In the genomic region with DNA sequence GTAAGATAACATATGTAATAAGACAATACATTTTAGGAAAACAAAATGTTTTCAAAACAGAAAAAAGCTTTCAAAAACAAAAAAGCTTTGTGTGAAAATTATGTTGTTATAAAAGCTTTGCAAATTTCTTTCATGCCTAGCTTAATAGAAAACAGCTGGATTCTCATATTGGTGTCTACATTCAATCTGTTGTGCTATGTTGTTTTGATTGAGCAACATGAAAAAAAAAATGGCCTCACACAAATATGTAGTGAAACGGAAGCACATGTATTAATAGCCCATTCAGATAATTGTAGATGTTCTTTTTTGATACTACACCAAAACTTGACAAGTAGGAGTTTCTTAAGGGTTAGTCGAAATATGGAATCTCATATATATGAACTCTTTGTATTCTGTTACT, we compare ENCODE assay signal across 27 cellular contexts.
A peak's percentile ranks its signal among the peaks of the same experiment; 100 is the strongest.
DNase-seq lines count a peak whose midpoint lies in the region; ATAC-seq and TF ChIP-seq lines count a peak whose summit lies in the region.
"Had no signal": no experiment of that assay in that cellular context is flagged by ENCODE, and none has a peak within 500 bp of the region (broad histone marks: within the 10 kb centered on the region; RNA-seq: fewer than 3 reads in every experiment).

No MANE protein-coding gene starts in this region.

- peaks cover 99% of the 10 kb centered on the region for H3K79me2 ChIP-seq in Karpas-422 (ENCODE audit: low read length)

- peaks cover 46 to 66% of the 10 kb centered on the region in 2 donors for H3K4me1 Mint-ChIP-seq in natural killer cell treated with Interleukin-12 subunit alpha and Interleukin-12 subunit beta and Interleukin-15 and Interleukin-18, amount 100 ng/mL, for 72 hours (ENCODE audit: low read depth in 2 of 2)
- H3K4me1 Mint-ChIP-seq in natural killer cell, result peaks cover 45 to 54% of the 10 kb centered on the region in 2 donors

- no peak overlapping the region for H2AFZ ChIP-seq in Karpas-422 (ENCODE audit: low read length)

- no peaks in the 10 kb centered on the region for H3K9me3 Mint-ChIP-seq in natural killer cell treated with Interleukin-12 subunit alpha and Interleukin-12 subunit beta and Interleukin-15 and Interleukin-18, amount 100 ng/mL, for 72 hours
- no peaks in the 10 kb centered on the region for H3K9me3 Mint-ChIP-seq in natural killer cell
- H3K9me3 Mint-ChIP-seq: activated naive CD4-positive, alpha-beta T cell treated with anti-CD3 and anti-CD28 coated beads for 36 hours; CD4-positive, alpha-beta memory T cell; naive B cell; T-helper 2 cell treated with Interferon-gamma antibody and Interleukin-4, amounts not matched to agents 5 μg/mL and 100 μg/mL, for 36 hours had no signal

- no peaks in the 10 kb centered on the region for H3K9me2 ChIP-seq in Karpas-422 (replicated peaks; ENCODE audit: insufficient read depth, low read length)

- no peak for TF ChIP-seq CTCF in natural killer cell (IDR thresholded peaks at IDR 0.05)

- peak overlapping the region; percentile 7 for H3K4me3 Mint-ChIP-seq in natural killer cell treated with Interleukin-12 subunit alpha and Interleukin-12 subunit beta and Interleukin-15 and Interleukin-18, amount 100 ng/mL, for 72 hours
- H3K4me3 Mint-ChIP-seq in natural killer cell, result no peak overlapping the region
- H3K4me3 Mint-ChIP-seq: activated naive CD4-positive, alpha-beta T cell treated with anti-CD3 and anti-CD28 coated beads for 36 hours; CD4-positive, alpha-beta memory T cell; naive B cell had no signal

- peaks cover 20% of the 10 kb centered on the region for H3K36me3 Mint-ChIP-seq in natural killer cell treated with Interleukin-12 subunit alpha and Interleukin-12 subunit beta and Interleukin-15 and Interleukin-18, amount 100 ng/mL, for 72 hours
- no peaks in the 10 kb centered on the region for H3K36me3 Mint-ChIP-seq in natural killer cell
- H3K36me3 Mint-ChIP-seq: CD4-positive, alpha-beta memory T cell had no signal

- H3K27me3 Mint-ChIP-seq in natural killer cell treated with Interleukin-12 subunit alpha and Interleukin-12 subunit beta and Interleukin-15 and Interleukin-18, amount 100 ng/mL, for 72 hours, result no peaks in the 10 kb centered on the region
- no peaks in the 10 kb centered on the region for H3K27me3 Mint-ChIP-seq in natural killer cell (ENCODE audit: low read depth in 2 of 2)
- H3K27me3 Mint-ChIP-seq: CD4-positive, alpha-beta memory T cell; naive B cell had no signal

- H3K4me3 ChIP-seq in Karpas-422 (ENCODE audit: low read length), result no peak overlapping the region
- no peak overlapping the region for H3K4me3 ChIP-seq in subcutaneous abdominal adipose tissue (ENCODE audit: low read depth in 1 of 5, low read length in 5 of 5)
- H3K4me3 ChIP-seq: GM12878, right atrium auricular region had no signal

- no peak for DNase-seq in natural killer cell treated with Interleukin-12 subunit alpha and Interleukin-12 subunit beta and Interleukin-15 and Interleukin-18, amount 100 ng/mL, for 72 hours (ENCODE audit: low spot score)
- no peak for DNase-seq in natural killer cell
- peak; percentile 56 for DNase-seq in Karpas-422
- DNase-seq in fibroblast of gingiva (ENCODE audit: low read depth), result peak; percentile 91
- no peak for DNase-seq in RKO (ENCODE audit: low spot score)
- no peak for DNase-seq in kidney tubule cell (ENCODE audit: low spot score)
- no peak for DNase-seq in substantia nigra (lab: John Stamatoyannopoulos, UW)
- DNase-seq: activated CD4-positive, alpha-beta T cell treated with anti-CD3 and anti-CD28 coated beads, Interleukin-2, amount 50 U/mL, for 48 hours; activated naive CD4-positive, alpha-beta T cell treated with anti-CD3 and anti-CD28 coated beads for 36 hours; aorta; CD4-positive, alpha-beta memory T cell; central memory CD4-positive, alpha-beta T cell; DMS153; GF-D8; KBM-7; left colon; mesenchymal stem cell; naive B cell; NCI-H1694 treated with DMSO at 0.1 percent for 48 hours; NCI-H526; RPMI8226 had no signal

- H3K27me3 ChIP-seq in Karpas-422 (ENCODE audit: low read length), result no peaks in the 10 kb centered on the region
- no peaks in the 10 kb centered on the region for H3K27me3 ChIP-seq in subcutaneous abdominal adipose tissue (ENCODE audit: control insufficient read depth in 5 of 5, insufficient read depth in 4 of 5, low read length in 5 of 5)
- H3K27me3 ChIP-seq: right atrium auricular region had no signal

- H3K36me3 ChIP-seq in Karpas-422 (ENCODE audit: insufficient read depth, low read length), result no peaks in the 10 kb centered on the region
- no peaks in the 10 kb centered on the region for H3K36me3 ChIP-seq in subcutaneous abdominal adipose tissue (ENCODE audit: control insufficient read depth in 5 of 5, insufficient read depth in 5 of 5, low read length in 5 of 5)
- H3K36me3 ChIP-seq: right atrium auricular region had no signal

- intact Hi-C loops in natural killer cell (cut with micrococcal nuclease), result loop anchor here (10.0 kb wide), 2 partner anchors 108 to 342 kb away; no protein-coding TSS in a partner anchor

- H3K9me3 ChIP-seq in Karpas-422 (ENCODE audit: low read length), result no peaks in the 10 kb centered on the region
- no peaks in the 10 kb centered on the region for H3K9me3 ChIP-seq in subcutaneous abdominal adipose tissue (ENCODE audit: control insufficient read depth in 5 of 5, low read length in 5 of 5)
- H3K9me3 ChIP-seq: right atrium auricular region had no signal

- H4K20me1 ChIP-seq in Karpas-422 (ENCODE audit: insufficient read depth, low read depth, low read length), result no peaks in the 10 kb centered on the region

- H3K9ac ChIP-seq in Karpas-422 (ENCODE audit: low read length), result no peak overlapping the region
- H3K9ac ChIP-seq in subcutaneous abdominal adipose tissue (ENCODE audit: low read length in 5 of 5), result no peak overlapping the region

- peak overlapping the region; percentile 74 for H3K4me2 ChIP-seq in Karpas-422 (ENCODE audit: low read depth, low read length, poor library complexity, severe bottlenecking)

- H3K27ac ChIP-seq in Karpas-422 (ENCODE audit: low read length), result peak overlapping the region; percentile 90
- H3K27ac ChIP-seq in subcutaneous abdominal adipose tissue (ENCODE audit: low read depth, low read length), result peak overlapping the region; percentile 49
- no peak overlapping the region for H3K27ac ChIP-seq in substantia nigra (ENCODE audit: low read depth, low read length, poor library complexity, severe bottlenecking)
- H3K27ac ChIP-seq: epithelial cell of prostate, right atrium auricular region had no signal

- no peak for ATAC-seq in natural killer cell treated with Interleukin-12 subunit alpha and Interleukin-12 subunit beta and Interleukin-15 and Interleukin-18, amount 100 ng/mL, for 72 hours
- ATAC-seq in natural killer cell, result no peak
- ATAC-seq: GM12878, left colon, SK-N-SH treated with all-trans-retinoic acid at 6 μM for 48 hours had no signal

- H3K4me1 ChIP-seq in Karpas-422 (ENCODE audit: low read length) (peaks cover 87% of the 10 kb centered on the region), subcutaneous abdominal adipose tissue (ENCODE audit: control insufficient read depth in 5 of 5, insufficient read depth in 5 of 5, low read length in 5 of 5) (peaks cover 0 to 12% (median 6%) of the 10 kb centered on the region in 5 donors)

- peak overlapping the region; percentile 57 to 92 for H3K27ac Mint-ChIP-seq in natural killer cell treated with Interleukin-12 subunit alpha and Interleukin-12 subunit beta and Interleukin-15 and Interleukin-18, amount 100 ng/mL, for 72 hours
- H3K27ac Mint-ChIP-seq in natural killer cell, result no peak overlapping the region
- H3K27ac Mint-ChIP-seq: activated naive CD4-positive, alpha-beta T cell treated with anti-CD3 and anti-CD28 coated beads for 36 hours; naive B cell; T-helper 2 cell treated with Interferon-gamma antibody and Interleukin-4, amounts not matched to agents 5 μg/mL and 100 μg/mL, for 36 hours had no signal

Comparison
In these comparisons a context has a peak if more than half of its experiments do, and no peak if none do; other contexts are left out.
1. H3K27ac Mint-ChIP-seq: peak in natural killer cell treated with Interleukin-12 subunit alpha and Interleukin-12 subunit beta and Interleukin-15 and Interleukin-18, amount 100 ng/mL, for 72 hours (2 of 2); none in natural killer cell (0 of 2).
2. DNase-seq: peak in Karpas-422 (single experiment) and fibroblast of gingiva (single experiment); none in natural killer cell treated with Interleukin-12 subunit alpha and Interleukin-12 subunit beta and Interleukin-15 and Interleukin-18, amount 100 ng/mL, for 72 hours (single experiment), natural killer cell (single experiment), RKO (single experiment), kidney tubule cell (single experiment) and substantia nigra (0 of 49).